Comparison of ENCODE assay signal across 11 cellular contexts in the genomic region with DNA sequence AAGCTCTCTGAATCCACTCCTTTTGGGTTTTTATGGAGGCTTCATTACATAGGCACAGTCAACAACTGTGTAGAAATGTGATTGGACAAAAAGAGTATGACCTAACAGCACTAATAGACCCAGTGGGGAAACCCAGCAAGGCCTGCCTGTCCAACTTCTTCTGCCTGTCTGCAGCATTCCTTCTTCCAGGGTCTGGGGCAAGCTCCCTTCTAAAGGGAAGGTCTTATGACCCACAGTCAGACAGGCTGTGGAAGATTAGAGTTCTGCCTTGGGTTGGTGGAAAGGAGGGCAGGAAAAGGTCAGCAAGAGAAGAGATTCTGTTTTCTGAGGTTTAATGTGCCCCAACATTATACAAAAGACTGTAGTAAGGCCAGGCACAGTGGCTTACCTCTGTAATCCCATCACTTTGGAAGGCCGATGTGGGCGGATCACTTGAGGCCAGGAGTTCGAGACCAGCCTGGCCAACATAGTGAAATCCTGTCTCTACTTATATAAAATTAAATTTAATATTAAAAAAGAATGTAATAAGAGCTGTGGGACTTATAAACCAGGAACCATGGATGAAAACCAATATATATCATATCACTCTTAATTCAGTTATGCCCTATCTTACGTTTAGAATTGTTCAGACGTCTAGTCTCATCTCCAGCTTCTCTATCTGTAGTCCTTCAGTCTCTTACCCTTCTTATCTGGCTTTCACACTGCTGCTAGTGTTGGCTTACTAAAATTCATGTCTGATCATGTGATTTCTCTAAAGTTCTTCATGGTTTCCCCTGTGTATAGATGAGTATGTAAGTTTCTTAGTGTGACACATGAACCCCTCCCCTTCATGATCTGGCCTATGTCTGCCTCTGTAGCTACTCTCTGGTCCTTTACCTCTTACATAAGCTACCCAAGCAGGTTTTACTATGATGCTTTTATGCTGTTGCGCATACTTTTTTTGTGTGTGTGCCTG.
A peak's percentile ranks its signal among the peaks of the same experiment; 100 is the strongest.
DNase-seq lines count a peak whose midpoint lies in the region; ATAC-seq and TF ChIP-seq lines count a peak whose summit lies in the region.
"Had no signal": no experiment of that assay in that cellular context is flagged by ENCODE, and none has a peak within 500 bp of the region (broad histone marks: within the 10 kb centered on the region; RNA-seq: fewer than 3 reads in every experiment).

No MANE protein-coding gene starts in this region.

- peak overlapping the region; percentile 88 for H3K27ac Mint-ChIP-seq in activated naive CD4-positive, alpha-beta T cell treated with anti-CD3 and anti-CD28 coated beads, Interleukin-2, amount 50 U/mL, for 24 hours
- H3K27ac Mint-ChIP-seq in stimulated activated naive B cell treated with anti-CD40 and anti-IgM and Interleukin-4, amounts not matched to agents 10 μg/mL and 1 μg/mL and 100 μg/mL, for 72 hours = peak overlapping the region; percentile 81

- H3K27me3 Mint-ChIP-seq in activated naive CD4-positive, alpha-beta T cell treated with anti-CD3 and anti-CD28 coated beads, Interleukin-2, amount 50 U/mL, for 24 hours = no peaks in the 10 kb centered on the region
- no peaks in the 10 kb centered on the region for H3K27me3 Mint-ChIP-seq in stimulated activated naive B cell treated with anti-CD40 and anti-IgM and Interleukin-4, amounts not matched to agents 10 μg/mL and 1 μg/mL and 100 μg/mL, for 72 hours

- H3K9me3 Mint-ChIP-seq in activated naive CD4-positive, alpha-beta T cell treated with anti-CD3 and anti-CD28 coated beads, Interleukin-2, amount 50 U/mL, for 24 hours = no peaks in the 10 kb centered on the region
- no peaks in the 10 kb centered on the region for H3K9me3 Mint-ChIP-seq in stimulated activated naive B cell treated with anti-CD40 and anti-IgM and Interleukin-4, amounts not matched to agents 10 μg/mL and 1 μg/mL and 100 μg/mL, for 72 hours

- H3K36me3 Mint-ChIP-seq in activated naive CD4-positive, alpha-beta T cell treated with anti-CD3 and anti-CD28 coated beads, Interleukin-2, amount 50 U/mL, for 24 hours = peaks cover 3% of the 10 kb centered on the region
- peaks cover 8 to 16% of the 10 kb centered on the region in 2 donors for H3K36me3 Mint-ChIP-seq in stimulated activated naive B cell treated with anti-CD40 and anti-IgM and Interleukin-4, amounts not matched to agents 10 μg/mL and 1 μg/mL and 100 μg/mL, for 72 hours

- peaks cover 77% of the 10 kb centered on the region for H3K4me1 Mint-ChIP-seq in activated naive CD4-positive, alpha-beta T cell treated with anti-CD3 and anti-CD28 coated beads, Interleukin-2, amount 50 U/mL, for 24 hours
- peaks cover 24 to 42% of the 10 kb centered on the region in 2 donors for H3K4me1 Mint-ChIP-seq in stimulated activated naive B cell treated with anti-CD40 and anti-IgM and Interleukin-4, amounts not matched to agents 10 μg/mL and 1 μg/mL and 100 μg/mL, for 72 hours

- TF ChIP-seq CTCF in epithelial cell of esophagus (IDR thresholded peaks at IDR 0.05; ENCODE audit: insufficient read depth, low read depth, low read length, missing control alignments) = no peak

- peak; percentile 35 for ATAC-seq in HG03378 (IDR thresholded peaks at IDR 0.05; ENCODE audit: unreplicated experiment)
- ATAC-seq in stimulated activated naive B cell treated with anti-CD40 and anti-IgM and Interleukin-4, amounts not matched to agents 10 μg/mL and 1 μg/mL and 100 μg/mL, for 72 hours (replicated peaks) = peak; percentile 57 to 67

- H3K4me3 ChIP-seq in epithelial cell of esophagus (ENCODE audit: low read length) = no peak overlapping the region

- no peak overlapping the region for H3K4me3 Mint-ChIP-seq in activated naive CD4-positive, alpha-beta T cell treated with anti-CD3 and anti-CD28 coated beads, Interleukin-2, amount 50 U/mL, for 24 hours
- H3K4me3 Mint-ChIP-seq in stimulated activated naive B cell treated with anti-CD40 and anti-IgM and Interleukin-4, amounts not matched to agents 10 μg/mL and 1 μg/mL and 100 μg/mL, for 72 hours = no peak overlapping the region

- DNase-seq in activated naive CD4-positive, alpha-beta T cell treated with Interleukin-2 at 50 U/mL for 16 hours = no peak
- DNase-seq in epithelial cell of esophagus (ENCODE audit: low read depth) = peak; percentile 71
- no peak for DNase-seq in stimulated activated naive B cell treated with anti-CD40 and anti-IgM and Interleukin-4, amounts not matched to agents 10 μg/mL and 1 μg/mL and 100 μg/mL, for 72 hours
- DNase-seq in effector CD8-positive, alpha-beta T cell (lab: John Stamatoyannopoulos, UW) = no peak
- no peak for DNase-seq in NCI-H1436 treated with DMSO at 0.1 percent for 48 hours (lab: John Stamatoyannopoulos, UW)
- DNase-seq in COLO829 (ENCODE audit: low spot score) = no peak
- DNase-seq: head of caudate nucleus, NCI-H446 treated with DMSO at 0.1 percent for 48 hours, RPMI8226 had no signal
